32 cellular contexts compared by ENCODE assay signal in the genomic region with DNA sequence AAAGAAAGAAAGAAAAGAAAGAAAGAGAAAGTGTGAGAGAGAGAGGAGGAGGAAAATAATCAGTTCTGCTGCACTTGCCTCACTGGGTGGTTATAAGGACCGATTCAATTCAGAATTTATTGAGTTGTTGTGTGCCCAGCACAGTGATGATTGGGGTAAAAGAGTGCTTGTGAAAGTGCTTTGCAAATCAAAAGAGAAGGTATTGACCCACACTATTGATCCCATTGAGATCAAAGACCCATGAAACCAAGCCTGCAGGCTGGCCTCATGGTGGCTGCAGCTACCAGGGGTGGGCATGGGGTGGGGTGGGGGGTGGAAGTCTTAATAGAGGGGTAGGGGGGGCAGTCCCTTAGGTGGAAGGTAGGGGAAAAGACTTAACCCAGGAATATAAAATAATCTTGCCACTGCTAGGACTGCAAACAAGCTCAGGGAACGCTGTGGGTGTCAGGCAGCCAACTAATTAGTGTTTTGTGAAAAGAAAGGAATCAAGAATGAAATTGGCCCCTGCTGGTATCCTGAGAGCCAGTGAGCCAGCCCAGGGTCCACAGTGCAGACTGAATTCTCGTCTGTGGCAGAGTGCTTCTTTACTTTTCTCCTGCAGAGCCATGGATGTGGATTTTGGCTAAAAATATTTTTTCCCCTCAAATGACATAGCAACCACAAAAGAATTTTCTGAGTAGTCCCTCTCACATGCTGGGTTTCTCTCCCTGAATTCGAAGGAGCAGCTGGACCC. TPM values are rescaled to one million over a fixed set of nuclear protein-coding genes. Genes with fewer than 3 reads are reported as not detected.
DNase-seq lines count a peak whose midpoint lies in the region; ATAC-seq, FAIRE-seq and TF ChIP-seq lines count a peak whose summit lies in the region.
"Had no signal": no experiment of that assay in that cellular context is flagged by ENCODE, and none has a peak within 500 bp of the region (broad histone marks: within the 10 kb centered on the region; RNA-seq: fewer than 3 reads in every experiment).

No MANE protein-coding gene starts in this region.

- CTCF ChIA-PET in A673 (lab: Charles Lee), result no interaction called here

- H2AFZ ChIP-seq in astrocyte (ENCODE audit: low read depth, low read length), result no peak overlapping the region
- H2AFZ ChIP-seq: PC-9 had no signal

- H3K4me2 ChIP-seq in astrocyte (ENCODE audit: low read length), result no peak overlapping the region
- H3K4me2 ChIP-seq: BLaER1, PC-9 had no signal

- peak overlapping the region; percentile 17 for H3K9ac ChIP-seq in astrocyte (ENCODE audit: low read length)
- H3K9ac ChIP-seq: BLaER1 had no signal

- peaks cover 8% of the 10 kb centered on the region for H3K4me1 ChIP-seq in A673 (ENCODE audit: insufficient read depth, low read length, poor library complexity, severe bottlenecking)
- peaks cover 40% of the 10 kb centered on the region for H3K4me1 ChIP-seq in astrocyte (ENCODE audit: insufficient read depth, low read length)
- H3K4me1 ChIP-seq: BLaER1 had no signal

- H3K27me3 ChIP-seq in A673 (replicated peaks; ENCODE audit: insufficient read depth, low read depth, low read length, poor library complexity) (no peaks in the 10 kb centered on the region), astrocyte (ENCODE audit: insufficient read depth, low read length) (no peaks in the 10 kb centered on the region), dorsolateral prefrontal cortex (peaks cover 0 to 3% (median 0%) of the 10 kb centered on the region in 45 donors)
- H3K27me3 ChIP-seq: BLaER1, tibial nerve had no signal

- no peaks in the 10 kb centered on the region for H3K36me3 Mint-ChIP-seq in astrocyte (ENCODE audit: low read depth, unreplicated experiment)

- peaks cover 36% of the 10 kb centered on the region for H3K4me1 Mint-ChIP-seq in astrocyte (ENCODE audit: low read depth, unreplicated experiment)

- H3K27ac ChIP-seq in A673 (ENCODE audit: low read depth, low read length, poor library complexity, severe bottlenecking) (no peak overlapping the region), astrocyte (ENCODE audit: low read depth, low read length) (no peak overlapping the region), dorsolateral prefrontal cortex (no peak overlapping the region)
- H3K27ac ChIP-seq: BLaER1, PC-9 had no signal

- POLR2A ChIA-PET in A673 (lab: Charles Lee; ENCODE audit: low non-redundant PET), result no interaction called here

- ATAC-seq in GM18519 (IDR thresholded peaks at IDR 0.05; ENCODE audit: low FRiP score, unreplicated experiment) (no peak), GM18498 (IDR thresholded peaks at IDR 0.05; ENCODE audit: unreplicated experiment) (no peak), HG02970 (IDR thresholded peaks at IDR 0.05; ENCODE audit: low FRiP score, unreplicated experiment) (no peak)
- ATAC-seq: left lobe of liver, right cardiac atrium, Right ventricle myocardium inferior had no signal

- TF ChIP-seq CTCF in A673 (conservative IDR thresholded peaks at IDR 0.05; ENCODE audit: low read depth, low read length) (no peak), astrocyte (IDR thresholded peaks at IDR 0.05; ENCODE audit: insufficient read depth, low read depth, low read length) (no peak), dorsolateral prefrontal cortex (IDR thresholded peaks at IDR 0.05 in 54 of 56, conservative IDR thresholded peaks at IDR 0.05 in 2 of 56; ENCODE audit: low read depth in 1 of 56, partially characterized antibody in 56 of 56) (no peak)

- BruUV-seq in A673 (replicated peaks; lab: Mats Ljungman, UMichigan), result no TSS peak

- no peaks in the 10 kb centered on the region for H3K79me2 ChIP-seq in astrocyte (ENCODE audit: insufficient read depth, low read length)

- H3K9me3 Mint-ChIP-seq in astrocyte (ENCODE audit: unreplicated experiment), result no peaks in the 10 kb centered on the region
- H3K9me3 Mint-ChIP-seq: activated CD4-positive, alpha-beta memory T cell treated with anti-CD3 and anti-CD28 coated beads, Interleukin-2, amount 10 ng/mL, durations not matched to agents 7 days and 5 days; activated T-helper 1 cell treated with anti-CD3 and anti-CD28 coated beads, Interleukin-12 subunit alpha, Interleukin-12 subunit beta, Interleukin-2, Interleukin-4 antibody, amounts not matched to agents 30 ng/mL and 10 ng/mL and 1 ng/mL, durations not matched to agents 14 hours and 24 hours and 36 hours; immature natural killer cell had no signal

- H3K27ac Mint-ChIP-seq in astrocyte (ENCODE audit: unreplicated experiment), result peak overlapping the region; percentile 58
- H3K27ac Mint-ChIP-seq: activated CD4-positive, alpha-beta memory T cell treated with anti-CD3 and anti-CD28 coated beads, Interleukin-2, amount 10 ng/mL, durations not matched to agents 7 days and 5 days; activated T-helper 1 cell treated with anti-CD3 and anti-CD28 coated beads, Interleukin-12 subunit alpha, Interleukin-12 subunit beta, Interleukin-2, Interleukin-4 antibody, amounts not matched to agents 30 ng/mL and 10 ng/mL and 1 ng/mL, durations not matched to agents 14 hours and 24 hours and 36 hours; H9 had no signal

- peak; percentile 10 for DNase-seq in A673 (ENCODE audit: low spot score)
- peak; percentile 35 for DNase-seq in EH (ENCODE audit: low read depth)
- no peak for DNase-seq in astrocyte (ENCODE audit: low read depth)
- peak; percentile 35 for DNase-seq in iPS-NIHi7 (ENCODE audit: extremely low spot score)
- DNase-seq in dorsolateral prefrontal cortex, result no peak
- DNase-seq: ACHN; activated CD4-positive, alpha-beta memory T cell treated with anti-CD3 and anti-CD28 coated beads, Interleukin-2, amount 10 ng/mL, durations not matched to agents 7 days and 5 days; activated CD4-positive, alpha-beta T cell treated with anti-CD3 and anti-CD28 coated beads for 1 hour; activated CD8-positive, alpha-beta memory T cell treated with anti-CD3 and anti-CD28 coated beads, Interleukin-2, amount 50 U/mL, for 4 hours; activated naive CD4-positive, alpha-beta T cell treated with Interleukin-2 at 50 U/mL for 16 hours; cerebellar nuclear complex; DMS153; H9; immature natural killer cell; NCI-H1105; NCI-H1930; NCI-H524; PC-9; posterior cingulate gyrus; right cardiac atrium; stimulated activated CD4-positive, alpha-beta T cell treated with anti-CD3 and anti-CD28 coated beads, Interleukin-2, amount 100 ng/mL, for 48 hours; T-helper 2 cell had no signal

- intact Hi-C loops in A673 (cut with micrococcal nuclease; ENCODE audit: unreplicated experiment), result no loop called here
- intact Hi-C loops in dorsolateral prefrontal cortex (cut with DNase I), result no loop called here

- FAIRE-seq in astrocyte (lab: Jason Lieb, UNC), result no peak
- FAIRE-seq: endothelial cell of umbilical vein, GM12891 had no signal

- H3K4me3 ChIP-seq in A673 (ENCODE audit: low read depth, low read length, poor library complexity, severe bottlenecking) (no peak overlapping the region), astrocyte (ENCODE audit: insufficient read depth, low read depth, low read length) (no peak overlapping the region), dorsolateral prefrontal cortex (no peak overlapping the region)
- H3K4me3 ChIP-seq: BLaER1, PC-9, tibial nerve had no signal

- H3K36me3 ChIP-seq in A673 (ENCODE audit: insufficient read depth, low read length, poor library complexity, severe bottlenecking) (no peaks in the 10 kb centered on the region), astrocyte (ENCODE audit: insufficient read depth, low read length) (no peaks in the 10 kb centered on the region)
- H3K36me3 ChIP-seq: BLaER1, tibial nerve had no signal

- no peak overlapping the region for H3K4me3 Mint-ChIP-seq in astrocyte (ENCODE audit: unreplicated experiment)
- H3K4me3 Mint-ChIP-seq: activated CD4-positive, alpha-beta memory T cell treated with anti-CD3 and anti-CD28 coated beads, Interleukin-2, amount 10 ng/mL, durations not matched to agents 7 days and 5 days; activated T-helper 1 cell treated with anti-CD3 and anti-CD28 coated beads, Interleukin-12 subunit alpha, Interleukin-12 subunit beta, Interleukin-2, Interleukin-4 antibody, amounts not matched to agents 30 ng/mL and 10 ng/mL and 1 ng/mL, durations not matched to agents 14 hours and 24 hours and 36 hours; H9; immature natural killer cell had no signal

- no peaks in the 10 kb centered on the region for H3K27me3 Mint-ChIP-seq in astrocyte (ENCODE audit: low read depth, unreplicated experiment)

- H3K9me3 ChIP-seq in A673 (ENCODE audit: low read depth, low read length, poor library complexity, severe bottlenecking) (no peaks in the 10 kb centered on the region), astrocyte (ENCODE audit: insufficient read depth, low read depth, low read length) (no peaks in the 10 kb centered on the region)
- H3K9me3 ChIP-seq: BLaER1, tibial nerve had no signal

- H4K20me1 ChIP-seq in astrocyte (ENCODE audit: insufficient read depth, low read length), result no peaks in the 10 kb centered on the region
- H4K20me1 ChIP-seq: BLaER1 had no signal

RNA-seq across cellular contexts. Expression of gene CLEC3B, which starts 34.2 kb away (rescaled TPM):
- total RNA-seq in A673 (2021) (0.81 and 1.0 TPM in 2 replicates), astrocyte (0.32 TPM in 1 of 2 replicates, not detected in the other), dorsolateral prefrontal cortex (10 to 100 TPM in 83 of 120 experiments, 1 to 10 TPM in 37; 1.3 to 68.1 (median 13.9) TPM)
- total RNA-seq: activated CD4-positive, alpha-beta memory T cell treated with anti-CD3 and anti-CD28 coated beads, Interleukin-2, amount 10 ng/mL, durations not matched to agents 7 days and 5 days; activated T-helper 1 cell treated with anti-CD3 and anti-CD28 coated beads, Interleukin-12 subunit alpha, Interleukin-12 subunit beta, Interleukin-2, Interleukin-4 antibody, amounts not matched to agents 30 ng/mL and 10 ng/mL and 1 ng/mL, durations not matched to agents 14 hours and 24 hours and 36 hours; endothelial cell of umbilical vein; H9; PC-9 had no signal

Comparison
In these comparisons a context has a peak if more than half of its experiments do, and no peak if none do; other contexts are left out.
1. DNase-seq: peak in A673 (single experiment), EH (single experiment) and iPS-NIHi7 (single experiment); none in astrocyte (single experiment) and dorsolateral prefrontal cortex (0 of 10).